Comparison of ENCODE assay signal across 1 cellular context in genomic region chr9:122904466-122904822, GRCh38.
TF ChIP-seq lines count a peak whose summit lies in the region.

No MANE protein-coding gene starts in this region.

TF ChIP-seq in GM23338, 12 proteins besides CTCF, POLR2A, EP300 and RAD21:
- TF ChIP-seq EZH2phosphoT487 (IDR thresholded peaks at IDR 0.05; ENCODE audit: unreplicated experiment) = no peak
- no peak for TF ChIP-seq STAT1 (IDR thresholded peaks at IDR 0.05; ENCODE audit: unreplicated experiment)
- TF ChIP-seq, protein P1, sequence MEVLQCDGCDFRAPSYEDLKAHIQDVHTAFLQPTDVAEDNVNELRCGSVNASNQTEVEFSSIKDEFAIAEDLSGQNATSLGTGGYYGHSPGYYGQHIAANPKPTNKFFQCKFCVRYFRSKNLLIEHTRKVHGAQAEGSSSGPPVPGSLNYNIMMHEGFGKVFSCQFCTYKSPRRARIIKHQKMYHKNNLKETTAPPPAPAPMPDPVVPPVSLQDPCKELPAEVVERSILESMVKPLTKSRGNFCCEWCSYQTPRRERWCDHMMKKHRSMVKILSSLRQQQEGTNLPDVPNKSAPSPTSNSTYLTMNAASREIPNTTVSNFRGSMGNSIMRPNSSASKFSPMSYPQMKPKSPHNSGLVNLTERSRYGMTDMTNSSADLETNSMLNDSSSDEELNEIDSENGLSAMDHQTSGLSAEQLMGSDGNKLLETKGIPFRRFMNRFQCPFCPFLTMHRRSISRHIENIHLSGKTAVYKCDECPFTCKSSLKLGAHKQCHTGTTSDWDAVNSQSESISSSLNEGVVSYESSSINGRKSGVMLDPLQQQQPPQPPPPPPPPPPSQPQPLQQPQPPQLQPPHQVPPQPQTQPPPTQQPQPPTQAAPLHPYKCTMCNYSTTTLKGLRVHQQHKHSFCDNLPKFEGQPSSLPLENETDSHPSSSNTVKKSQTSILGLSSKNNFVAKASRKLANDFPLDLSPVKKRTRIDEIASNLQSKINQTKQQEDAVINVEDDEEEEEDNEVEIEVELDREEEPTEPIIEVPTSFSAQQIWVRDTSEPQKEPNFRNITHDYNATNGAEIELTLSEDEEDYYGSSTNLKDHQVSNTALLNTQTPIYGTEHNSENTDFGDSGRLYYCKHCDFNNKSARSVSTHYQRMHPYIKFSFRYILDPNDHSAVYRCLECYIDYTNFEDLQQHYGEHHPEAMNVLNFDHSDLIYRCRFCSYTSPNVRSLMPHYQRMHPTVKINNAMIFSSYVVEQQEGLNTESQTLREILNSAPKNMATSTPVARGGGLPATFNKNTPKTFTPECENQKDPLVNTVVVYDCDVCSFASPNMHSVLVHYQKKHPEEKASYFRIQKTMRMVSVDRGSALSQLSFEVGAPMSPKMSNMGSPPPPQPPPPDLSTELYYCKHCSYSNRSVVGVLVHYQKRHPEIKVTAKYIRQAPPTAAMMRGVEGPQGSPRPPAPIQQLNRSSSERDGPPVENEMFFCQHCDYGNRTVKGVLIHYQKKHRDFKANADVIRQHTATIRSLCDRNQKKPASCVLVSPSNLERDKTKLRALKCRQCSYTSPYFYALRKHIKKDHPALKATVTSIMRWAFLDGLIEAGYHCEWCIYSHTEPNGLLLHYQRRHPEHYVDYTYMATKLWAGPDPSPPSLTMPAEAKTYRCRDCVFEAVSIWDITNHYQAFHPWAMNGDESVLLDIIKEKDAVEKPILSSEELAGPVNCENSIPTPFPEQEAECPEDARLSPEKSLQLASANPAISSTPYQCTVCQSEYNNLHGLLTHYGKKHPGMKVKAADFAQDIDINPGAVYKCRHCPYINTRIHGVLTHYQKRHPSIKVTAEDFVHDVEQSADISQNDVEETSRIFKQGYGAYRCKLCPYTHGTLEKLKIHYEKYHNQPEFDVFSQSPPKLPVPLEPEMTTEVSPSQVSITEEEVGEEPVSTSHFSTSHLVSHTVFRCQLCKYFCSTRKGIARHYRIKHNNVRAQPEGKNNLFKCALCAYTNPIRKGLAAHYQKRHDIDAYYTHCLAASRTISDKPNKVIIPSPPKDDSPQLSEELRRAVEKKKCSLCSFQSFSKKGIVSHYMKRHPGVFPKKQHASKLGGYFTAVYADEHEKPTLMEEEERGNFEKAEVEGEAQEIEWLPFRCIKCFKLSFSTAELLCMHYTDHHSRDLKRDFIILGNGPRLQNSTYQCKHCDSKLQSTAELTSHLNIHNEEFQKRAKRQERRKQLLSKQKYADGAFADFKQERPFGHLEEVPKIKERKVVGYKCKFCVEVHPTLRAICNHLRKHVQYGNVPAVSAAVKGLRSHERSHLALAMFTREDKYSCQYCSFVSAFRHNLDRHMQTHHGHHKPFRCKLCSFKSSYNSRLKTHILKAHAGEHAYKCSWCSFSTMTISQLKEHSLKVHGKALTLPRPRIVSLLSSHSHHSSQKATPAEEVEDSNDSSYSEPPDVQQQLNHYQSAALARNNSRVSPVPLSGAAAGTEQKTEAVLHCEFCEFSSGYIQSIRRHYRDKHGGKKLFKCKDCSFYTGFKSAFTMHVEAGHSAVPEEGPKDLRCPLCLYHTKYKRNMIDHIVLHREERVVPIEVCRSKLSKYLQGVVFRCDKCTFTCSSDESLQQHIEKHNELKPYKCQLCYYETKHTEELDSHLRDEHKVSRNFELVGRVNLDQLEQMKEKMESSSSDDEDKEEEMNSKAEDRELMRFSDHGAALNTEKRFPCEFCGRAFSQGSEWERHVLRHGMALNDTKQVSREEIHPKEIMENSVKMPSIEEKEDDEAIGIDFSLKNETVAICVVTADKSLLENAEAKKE (CRISPR knock-in tag; IDR thresholded peaks at IDR 0.05) = no peak
- TF ChIP-seq EZH2 (IDR thresholded peaks at IDR 0.05; ENCODE audit: low read depth, unreplicated experiment) = no peak
- TF ChIP-seq, protein P2, sequence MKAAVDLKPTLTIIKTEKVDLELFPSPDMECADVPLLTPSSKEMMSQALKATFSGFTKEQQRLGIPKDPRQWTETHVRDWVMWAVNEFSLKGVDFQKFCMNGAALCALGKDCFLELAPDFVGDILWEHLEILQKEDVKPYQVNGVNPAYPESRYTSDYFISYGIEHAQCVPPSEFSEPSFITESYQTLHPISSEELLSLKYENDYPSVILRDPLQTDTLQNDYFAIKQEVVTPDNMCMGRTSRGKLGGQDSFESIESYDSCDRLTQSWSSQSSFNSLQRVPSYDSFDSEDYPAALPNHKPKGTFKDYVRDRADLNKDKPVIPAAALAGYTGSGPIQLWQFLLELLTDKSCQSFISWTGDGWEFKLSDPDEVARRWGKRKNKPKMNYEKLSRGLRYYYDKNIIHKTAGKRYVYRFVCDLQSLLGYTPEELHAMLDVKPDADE (IDR thresholded peaks at IDR 0.05) = no peak
- no peak for TF ChIP-seq POLR2AphosphoS5 (IDR thresholded peaks at IDR 0.05; ENCODE audit: low read depth)
- no peak for TF ChIP-seq ZNF114 (CRISPR knock-in tag; IDR thresholded peaks at IDR 0.05)
- TF ChIP-seq ZNF331 (CRISPR knock-in tag; IDR thresholded peaks at IDR 0.05; ENCODE audit: low read depth) = no peak
- TF ChIP-seq NANOG (IDR thresholded peaks at IDR 0.05; ENCODE audit: borderline replicate concordance) = no peak
- TF ChIP-seq, protein P3, sequence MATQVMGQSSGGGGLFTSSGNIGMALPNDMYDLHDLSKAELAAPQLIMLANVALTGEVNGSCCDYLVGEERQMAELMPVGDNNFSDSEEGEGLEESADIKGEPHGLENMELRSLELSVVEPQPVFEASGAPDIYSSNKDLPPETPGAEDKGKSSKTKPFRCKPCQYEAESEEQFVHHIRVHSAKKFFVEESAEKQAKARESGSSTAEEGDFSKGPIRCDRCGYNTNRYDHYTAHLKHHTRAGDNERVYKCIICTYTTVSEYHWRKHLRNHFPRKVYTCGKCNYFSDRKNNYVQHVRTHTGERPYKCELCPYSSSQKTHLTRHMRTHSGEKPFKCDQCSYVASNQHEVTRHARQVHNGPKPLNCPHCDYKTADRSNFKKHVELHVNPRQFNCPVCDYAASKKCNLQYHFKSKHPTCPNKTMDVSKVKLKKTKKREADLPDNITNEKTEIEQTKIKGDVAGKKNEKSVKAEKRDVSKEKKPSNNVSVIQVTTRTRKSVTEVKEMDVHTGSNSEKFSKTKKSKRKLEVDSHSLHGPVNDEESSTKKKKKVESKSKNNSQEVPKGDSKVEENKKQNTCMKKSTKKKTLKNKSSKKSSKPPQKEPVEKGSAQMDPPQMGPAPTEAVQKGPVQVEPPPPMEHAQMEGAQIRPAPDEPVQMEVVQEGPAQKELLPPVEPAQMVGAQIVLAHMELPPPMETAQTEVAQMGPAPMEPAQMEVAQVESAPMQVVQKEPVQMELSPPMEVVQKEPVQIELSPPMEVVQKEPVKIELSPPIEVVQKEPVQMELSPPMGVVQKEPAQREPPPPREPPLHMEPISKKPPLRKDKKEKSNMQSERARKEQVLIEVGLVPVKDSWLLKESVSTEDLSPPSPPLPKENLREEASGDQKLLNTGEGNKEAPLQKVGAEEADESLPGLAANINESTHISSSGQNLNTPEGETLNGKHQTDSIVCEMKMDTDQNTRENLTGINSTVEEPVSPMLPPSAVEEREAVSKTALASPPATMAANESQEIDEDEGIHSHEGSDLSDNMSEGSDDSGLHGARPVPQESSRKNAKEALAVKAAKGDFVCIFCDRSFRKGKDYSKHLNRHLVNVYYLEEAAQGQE (IDR thresholded peaks at IDR 0.05; ENCODE audit: unreplicated experiment) = no peak
- TF ChIP-seq CREB1 (CRISPR knock-in tag; IDR thresholded peaks at IDR 0.05; ENCODE audit: low read depth) = no peak
- no peak for TF ChIP-seq JUNB (IDR thresholded peaks at IDR 0.05; ENCODE audit: unreplicated experiment)
